9 cellular contexts compared by ENCODE assay signal in the genomic region with DNA sequence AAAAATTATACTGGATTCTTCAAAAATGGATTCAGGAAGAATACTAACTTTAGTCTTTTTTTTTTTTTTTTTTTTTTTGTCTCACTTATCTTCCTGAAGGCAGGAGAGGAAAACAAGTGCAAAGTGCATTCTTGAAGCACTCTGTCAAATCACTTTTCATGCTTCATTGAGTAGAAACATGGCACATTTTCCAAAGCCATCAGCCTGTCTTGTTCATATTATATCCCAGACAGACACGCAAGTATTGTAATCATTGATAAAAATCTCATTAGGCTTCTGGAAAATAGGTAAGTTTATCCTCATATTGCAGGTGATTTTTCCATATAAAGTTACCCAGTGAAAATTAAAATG. TPM values are rescaled to one million over a fixed set of nuclear protein-coding genes. Genes with fewer than 3 reads are reported as not detected.
DNase-seq lines count a peak whose midpoint lies in the region; ATAC-seq and TF ChIP-seq lines count a peak whose summit lies in the region.
"Had no signal": no experiment of that assay in that cellular context is flagged by ENCODE, and none has a peak within 500 bp of the region (broad histone marks: within the 10 kb centered on the region; RNA-seq: fewer than 3 reads in every experiment).

No MANE protein-coding gene starts in this region.

- peaks cover 2% of the 10 kb centered on the region for H3K36me3 Mint-ChIP-seq in chondrocyte (ENCODE audit: low read depth)

- H3K27me3 ChIP-seq in BE2C = no peaks in the 10 kb centered on the region
- H3K27me3 ChIP-seq in HUES6 (ENCODE audit: control insufficient read depth, insufficient read depth, low read length) = no peaks in the 10 kb centered on the region
- H3K27me3 ChIP-seq in muscle layer of duodenum (ENCODE audit: low read depth, low read length) = no peaks in the 10 kb centered on the region

- H3K27ac ChIP-seq in HUES6 (ENCODE audit: low read depth, low read length) (no peak overlapping the region), muscle layer of duodenum (ENCODE audit: low read length) (peak overlapping the region; percentile 99)

- no peak for TF ChIP-seq CTCF in BE2C (IDR thresholded peaks at IDR 0.05; ENCODE audit: low read depth, low read length)
- TF ChIP-seq CTCF in chondrocyte (IDR thresholded peaks at IDR 0.05) = no peak

- H3K36me3 ChIP-seq in BE2C = no peaks in the 10 kb centered on the region
- H3K36me3 ChIP-seq in HUES6 (ENCODE audit: control insufficient read depth, insufficient read depth, low read length) = no peaks in the 10 kb centered on the region
- peaks cover 0 to 10% of the 10 kb centered on the region in 2 donors for H3K36me3 ChIP-seq in muscle layer of duodenum (ENCODE audit: control insufficient read depth in 1 of 2, insufficient read depth in 2 of 2, low read length in 2 of 2)

- intact Hi-C loops in posterior cingulate gyrus (cut with DNase I) = loop anchor here (5.0 kb wide), 1 partner anchor 189 kb away; the partner anchor contains the start of gene NUDT6

- no peaks in the 10 kb centered on the region for H3K27me3 Mint-ChIP-seq in chondrocyte (ENCODE audit: low read depth)

- DNase-seq in BE2C = no peak
- no peak for DNase-seq in chondrocyte (ENCODE audit: low spot score)
- DNase-seq in Kasumi-1 (lab: John Stamatoyannopoulos, UW) = no peak
- DNase-seq in posterior cingulate gyrus = no peak
- DNase-seq in HuH-7 (ENCODE audit: low spot score) = no peak
- DNase-seq: NCI-H1694 had no signal

- peaks cover 16% of the 10 kb centered on the region for H3K4me1 Mint-ChIP-seq in chondrocyte (ENCODE audit: low read depth)

- H3K4me3 ChIP-seq in BE2C (ENCODE audit: low read depth, low read length) (peak overlapping the region; percentile 68), HUES6 (ENCODE audit: low read depth, low read length) (peak overlapping the region; percentile 81), muscle layer of duodenum (ENCODE audit: low read depth in 1 of 2, low read length in 2 of 2) (peak overlapping the region; percentile 86 to 96)

- H3K9ac ChIP-seq in HUES6 (ENCODE audit: low read length) = no peak overlapping the region

- peaks cover 3% of the 10 kb centered on the region for H3K9me3 Mint-ChIP-seq in chondrocyte (ENCODE audit: low read depth)

- H3K9me3 ChIP-seq in BE2C (no peaks in the 10 kb centered on the region), HUES6 (ENCODE audit: control insufficient read depth, insufficient read depth, low read depth, low read length) (peaks cover 11% of the 10 kb centered on the region; the same call in 1 of the 2 replicates), muscle layer of duodenum (ENCODE audit: control insufficient read depth in 1 of 2, low read length in 2 of 2) (no peaks in the 10 kb centered on the region)

- H3K4me1 ChIP-seq in BE2C (peaks cover 3% of the 10 kb centered on the region; the same call in 1 of the 2 replicates), HUES6 (ENCODE audit: control insufficient read depth, insufficient read depth, low read length) (peaks cover 5% of the 10 kb centered on the region; the same call in 1 of the 2 replicates), muscle layer of duodenum (ENCODE audit: control insufficient read depth in 1 of 2, insufficient read depth in 2 of 2, low read length in 2 of 2) (peaks cover 3 to 24% of the 10 kb centered on the region in 2 donors)

- H3K4me3 Mint-ChIP-seq in chondrocyte (ENCODE audit: unreplicated experiment) = peak overlapping the region; percentile 96

- H3K27ac Mint-ChIP-seq in chondrocyte (ENCODE audit: unreplicated experiment) = peak overlapping the region; percentile 98

- ATAC-seq in GM18907 (IDR thresholded peaks at IDR 0.05; ENCODE audit: unreplicated experiment) = no peak

RNA-seq across cellular contexts. Expression of gene BBS12, which starts 1.3 kb away (rescaled TPM):
- 0.22 TPM for polyA plus RNA-seq in BE2C (2012; ENCODE audit: insufficient read depth, insufficient read length, low read depth)
- 3.3 to 5.4 TPM (median 3.3 TPM) in 3 replicates for total RNA-seq in chondrocyte
